Comparison of ENCODE assay signal across 8 cellular contexts in the genomic region with DNA sequence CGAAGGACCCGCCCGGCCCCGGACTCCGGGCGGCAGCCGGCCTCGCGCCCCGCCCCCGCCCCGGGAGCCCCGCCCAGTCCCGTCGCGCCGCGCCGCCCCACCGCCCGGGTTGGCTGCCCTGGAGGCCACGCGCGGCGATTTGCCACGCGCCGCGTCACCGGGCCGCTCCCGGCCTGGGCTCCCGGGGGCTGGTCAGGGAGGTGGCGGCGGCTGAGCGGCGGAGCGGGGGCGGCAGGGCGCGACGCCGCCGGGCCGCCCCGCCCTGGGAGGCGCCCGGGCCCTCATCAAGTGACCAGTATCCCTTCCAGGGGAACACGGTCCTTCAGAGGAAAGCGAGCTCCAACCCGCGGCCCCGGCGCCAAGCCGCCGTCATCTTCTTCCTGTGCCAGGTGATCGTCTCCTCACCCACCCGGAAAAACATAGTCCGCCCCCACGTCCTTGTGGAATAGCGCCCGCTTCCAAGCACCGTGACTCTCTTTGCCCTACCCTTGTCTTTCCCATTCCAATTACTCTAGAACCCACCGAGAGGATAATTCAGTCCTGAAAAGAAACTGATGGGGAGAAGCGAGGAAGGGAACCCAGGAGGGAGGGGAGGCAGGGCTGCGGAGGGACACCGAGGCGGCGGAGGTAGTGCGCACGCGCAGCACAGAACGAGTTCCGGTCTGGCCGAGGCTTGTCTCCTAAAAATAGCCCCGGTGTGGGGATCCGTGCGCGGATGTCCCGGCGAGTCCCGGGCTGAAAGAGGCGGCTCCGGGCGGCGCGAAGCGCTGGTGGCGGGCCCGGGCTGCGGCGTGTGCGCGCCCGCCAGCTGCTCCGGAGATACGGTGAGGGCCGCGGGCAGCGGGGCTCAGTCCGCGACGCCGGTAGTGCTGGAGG. TPM values are rescaled to one million over a fixed set of nuclear protein-coding genes. Genes with fewer than 3 reads are reported as not detected.
DNase-seq lines count a peak whose midpoint lies in the region; ATAC-seq, FAIRE-seq and TF ChIP-seq lines count a peak whose summit lies in the region.

A gene (plus strand): TSS at position 704 of the 876 bp plus-strand sequence. CDS start 67,136 bp downstream, outside the sequence.

- H2AFZ ChIP-seq in PC-3 (ENCODE audit: low read length), result peak within 1 kb of the TSS; percentile 99

- peaks cover 7% of the 10 kb centered on the region for H3F3A ChIP-seq in PC-3 (ENCODE audit: low read length, unreplicated experiment)

- FAIRE-seq in D721Med (lab: Jason Lieb, UNC), result no peak

- no peaks in the 10 kb centered on the region for H3K36me3 ChIP-seq in PC-3 (ENCODE audit: low read depth, low read length)
- no peaks in the 10 kb centered on the region for H3K36me3 ChIP-seq in mucosa of descending colon (ENCODE audit: low read depth)

- DNase-seq in D721Med (ENCODE audit: insufficient read length, low spot score), result peak; percentile 77
- DNase-seq in HuH-7.5 (ENCODE audit: low spot score), result peak; percentile 98
- DNase-seq in PC-3, result peak; percentile 88
- DNase-seq in activated T-cell treated with anti-CD3 and anti-CD28 coated beads for 48 hours (ENCODE audit: low read depth), result peak; percentile 86
- peak; percentile 48 for DNase-seq in epithelial cell of proximal tubule (ENCODE audit: low read depth)
- peak; percentile 96 to 97 (median 96) for DNase-seq in mucosa of descending colon
- peak; percentile 70 to 86 for DNase-seq in stimulated activated CD8-positive, alpha-beta memory T cell treated with anti-CD3 and anti-CD28 coated beads, Interleukin-4, amount 100 ng/mL, for 1 hour (ENCODE audit: low read depth in 2 of 2, low spot score in 1 of 2)

- intact Hi-C loops in PC-3 (cut with micrococcal nuclease), result loop anchor here (5.0 to 10.0 kb wide), 2 partner anchors 138 to 139 kb away; no protein-coding TSS in a partner anchor
- intact Hi-C loops in mucosa of descending colon (cut with DNase I, micrococcal nuclease), result no loop called here

- H3K4me2 ChIP-seq in PC-3 (ENCODE audit: low read length), result peak within 1 kb of the TSS; percentile 98

- H3K27ac ChIP-seq in PC-3 (ENCODE audit: low read length), result peak within 1 kb of the TSS; percentile 81

- H3K4me1 ChIP-seq in PC-3 (ENCODE audit: insufficient read depth, low read length), result peaks cover 18% of the 10 kb centered on the region; the same call in 1 of the 2 replicates
- peaks cover 15% of the 10 kb centered on the region for H3K4me1 ChIP-seq in mucosa of descending colon (ENCODE audit: low read depth)

- H3K9ac ChIP-seq in PC-3 (ENCODE audit: low read length), result peak within 1 kb of the TSS; percentile 94

- H3K9me3 ChIP-seq in PC-3 (ENCODE audit: low read length) (no peaks in the 10 kb centered on the region), mucosa of descending colon (no peaks in the 10 kb centered on the region)

- CTCF ChIA-PET in PC-3 (lab: Charles Lee), result no interaction called here

- ATAC-seq in GM21526 (IDR thresholded peaks at IDR 0.05; ENCODE audit: low FRiP score, unreplicated experiment), result peak; percentile 38
- ATAC-seq in PC-3, result peak; percentile 79
- peak; percentile 90 for ATAC-seq in mucosa of descending colon

- BruUV-seq in PC-3 (replicated peaks; lab: Mats Ljungman, UMichigan), result no TSS peak

- POLR2A ChIA-PET in PC-3 (lab: Charles Lee; ENCODE audit: unreplicated experiment), result no interaction called here

- no peaks in the 10 kb centered on the region for H3K27me3 ChIP-seq in PC-3 (ENCODE audit: low read length)

- peaks cover 42% of the 10 kb centered on the region for H3K79me2 ChIP-seq in PC-3 (ENCODE audit: low read length)

- peaks cover 16% of the 10 kb centered on the region for H4K20me1 ChIP-seq in PC-3 (ENCODE audit: low read length)

- H3K4me3 ChIP-seq in PC-3 (ENCODE audit: low read length), result peak within 1 kb of the TSS; percentile 84
- H3K4me3 ChIP-seq in epithelial cell of proximal tubule (ENCODE audit: low read depth, low read length), result peak within 1 kb of the TSS; percentile 82
- H3K4me3 ChIP-seq in mucosa of descending colon, result peak within 1 kb of the TSS; percentile 66

- no peak for TF ChIP-seq CTCF in D721Med (IDR thresholded peaks at IDR 0.05; ENCODE audit: insufficient read depth, missing control alignments)
- no peak for TF ChIP-seq CTCF in PC-3 (conservative IDR thresholded peaks at IDR 0.05; ENCODE audit: low read depth, low read length)
- no peak for TF ChIP-seq CTCF in epithelial cell of proximal tubule (conservative IDR thresholded peaks at IDR 0.05; ENCODE audit: low read depth, low read length)
- TF ChIP-seq CTCF in mucosa of descending colon (IDR thresholded peaks at IDR 0.05), result no peak

- no peaks in the 10 kb centered on the region for H3K9me2 ChIP-seq in PC-3 (replicated peaks; ENCODE audit: low read length)

RNA-seq across cellular contexts. Expression of the gene that starts here (rescaled TPM):
- 16.5 and 21.3 TPM in 2 replicates for total RNA-seq in PC-3 (2014; rRNA removed)
- 13.0 and 30.2 TPM in 2 replicates for total RNA-seq in epithelial cell of proximal tubule
- total RNA-seq in mucosa of descending colon, result 10 to 100 TPM; 33.5 to 61.7 (median 34.7) TPM

Comparison
In these comparisons a context has a peak if more than half of its experiments do, and no peak if none do; other contexts are left out.
1. Peak in every context shown above with its lines: DNase-seq, ATAC-seq, H3K4me3 ChIP-seq and H3K27ac ChIP-seq.
2. DNase-seq: peak in every context shown above with its lines; median percentile 98 in HuH-7.5; 96 in mucosa of descending colon; 88 in PC-3; 86 in activated T-cell treated with anti-CD3 and anti-CD28 coated beads for 48 hours; 78 in stimulated activated CD8-positive, alpha-beta memory T cell treated with anti-CD3 and anti-CD28 coated beads, Interleukin-4, amount 100 ng/mL, for 1 hour; 77 in D721Med; 48 in epithelial cell of proximal tubule.
3. ATAC-seq: peak in every context shown above with its lines; median percentile 90 in mucosa of descending colon; 79 in PC-3; 38 in GM21526.